8 cellular contexts compared by ENCODE assay signal in genomic region chr1:179742717-179743678, GRCh38. TPM values are rescaled to one million over a fixed set of nuclear protein-coding genes. Genes with fewer than 3 reads are reported as not detected.
DNase-seq lines count a peak whose midpoint lies in the region; ATAC-seq, FAIRE-seq and TF ChIP-seq lines count a peak whose summit lies in the region.

Gene FAM163A, plus strand, starts transcription at chr1:179743291. Its CDS starts 69,807 bp downstream, at chr1:179813098.

- H3K27ac Mint-ChIP-seq in endothelial cell (ENCODE audit: unreplicated experiment): no peak within 1 kb of the TSS

- H3K27me3 ChIP-seq in pancreas: peaks cover 0 to 49% (median 6%) of the 10 kb centered on the region in 4 donors

- H3K4me3 Mint-ChIP-seq in endothelial cell (ENCODE audit: unreplicated experiment): no peak within 1 kb of the TSS

- H3K9me3 ChIP-seq in pancreas: no peaks in the 10 kb centered on the region

- peaks cover 19% of the 10 kb centered on the region for H3K27me3 Mint-ChIP-seq in endothelial cell (ENCODE audit: unreplicated experiment)

- no peaks in the 10 kb centered on the region for H3K9me3 Mint-ChIP-seq in endothelial cell (ENCODE audit: unreplicated experiment)

- H3K36me3 Mint-ChIP-seq in endothelial cell (ENCODE audit: low read depth, unreplicated experiment): no peaks in the 10 kb centered on the region

- peak within 1 kb of the TSS in 2 of 4 donors; percentile 21 to 44 for H3K4me3 ChIP-seq in pancreas

- H3K27ac ChIP-seq in pancreas: no peak within 1 kb of the TSS

- no peak for TF ChIP-seq CTCF in endothelial cell (IDR thresholded peaks at IDR 0.05; ENCODE audit: unreplicated experiment)
- TF ChIP-seq CTCF in pancreas (IDR thresholded peaks at IDR 0.05): no peak

- peaks cover 0 to 10% (median 0%) of the 10 kb centered on the region in 3 donors for H3K4me1 ChIP-seq in pancreas

- DNase-seq in ELF-1 (ENCODE audit: low read depth, low spot score): peak; percentile 48
- peak; percentile 22 for DNase-seq in NCI-H345 treated with DMSO at 0.1 percent for 48 hours (lab: John Stamatoyannopoulos, UW; ENCODE audit: unreplicated experiment)
- DNase-seq in endothelial cell (ENCODE audit: low spot score): peak; percentile 24
- peak in 2 of 6 donors; percentile 60 for DNase-seq in pancreas
- DNase-seq in LoVo (ENCODE audit: low spot score): no peak
- no peak for DNase-seq in medulla oblongata (ENCODE audit: extremely low spot score)
- no peak for DNase-seq in effector CD8-positive, alpha-beta T cell (lab: John Stamatoyannopoulos, UW)
- DNase-seq in GM19238 (ENCODE audit: insufficient read length, low spot score): no peak

- H3K4me1 Mint-ChIP-seq in endothelial cell (ENCODE audit: unreplicated experiment): peaks cover 2% of the 10 kb centered on the region

- no peaks in the 10 kb centered on the region for H3K36me3 ChIP-seq in pancreas

- 1% methylated on average over 76 to 92 of the region's 92 CpGs for WGBS in pancreas, 2 donors

- no peak for FAIRE-seq in pancreas (lab: Jason Lieb, UNC)

- ATAC-seq in pancreas: peak; percentile 17 to 65 (median 40)

- intact Hi-C loops in pancreas (cut with DNase I): no loop called here

RNA-seq across cellular contexts. Expression of gene FAM163A, which starts in this region (rescaled TPM):
- total RNA-seq in endothelial cell (ENCODE audit: unreplicated experiment): not detected
- total RNA-seq in pancreas: under 1 TPM in 3 of 6 donors, not detected in 3; 0.06 to 0.18 (median 0.12) TPM
- polyA plus RNA-seq in pancreas: under 1 TPM; 0.15 to 0.28 TPM

Comparison
In these comparisons a context has a peak if more than half of its experiments do, and no peak if none do; other contexts are left out.
1. Peak in DNase-seq in endothelial cell; RNA of the gene not detected or under 1 TPM.
2. Peak in ATAC-seq in pancreas; RNA of the gene not detected or under 1 TPM.
3. DNase-seq: peak in ELF-1 (single experiment) and NCI-H345 treated with DMSO at 0.1 percent for 48 hours (single experiment); none in LoVo (single experiment), medulla oblongata (single experiment), effector CD8-positive, alpha-beta T cell (single experiment) and GM19238 (single experiment).